In genomic region chr14:81465507-81466228, GRCh38 we compare ENCODE assay signal across 1 cellular context.
TF ChIP-seq lines count a peak whose summit lies in the region.

No MANE protein-coding gene starts in this region.

TF ChIP-seq in HepG2, 621 proteins besides CTCF, POLR2A, EP300 and RAD21 (continued from another document):
- TF ChIP-seq JUN (CRISPR knock-in tag; IDR thresholded peaks at IDR 0.05) (no peak), FOSL1 (CRISPR knock-in tag; IDR thresholded peaks at IDR 0.05; ENCODE audit: borderline replicate concordance) (no peak), ZNF232 (CRISPR knock-in tag; IDR thresholded peaks at IDR 0.05; ENCODE audit: borderline replicate concordance) (no peak), ZNF496 (CRISPR knock-in tag; IDR thresholded peaks at IDR 0.05; ENCODE audit: insufficient replicate concordance) (no peak)
